In the genomic region with DNA sequence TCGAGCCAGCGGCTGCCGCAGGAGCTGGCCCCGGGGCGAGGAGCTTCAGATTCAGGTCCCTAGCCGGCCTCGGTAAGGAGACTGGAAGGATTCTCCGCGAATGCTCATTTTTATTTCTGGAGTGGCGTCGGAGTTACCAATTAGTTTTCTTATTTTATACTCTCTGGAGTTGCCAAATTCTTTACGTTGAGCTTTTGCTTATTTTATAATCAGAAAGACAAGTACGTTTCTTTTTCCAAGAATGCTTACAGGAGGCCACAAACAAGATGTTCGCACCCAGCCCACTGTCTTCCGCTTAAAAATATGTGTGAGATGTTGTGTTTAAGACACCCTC, we compare ENCODE assay signal across 9 cellular contexts. TPM values are rescaled to one million over a fixed set of nuclear protein-coding genes. Genes with fewer than 3 reads are reported as not detected.
DNase-seq lines count a peak whose midpoint lies in the region; TF ChIP-seq lines count a peak whose summit lies in the region.
"Had no signal": no experiment of that assay in that cellular context is flagged by ENCODE, and none has a peak within 500 bp of the region (broad histone marks: within the 10 kb centered on the region; RNA-seq: fewer than 3 reads in every experiment).

No MANE protein-coding gene starts in this region.

- CTCF ChIA-PET in AG04450 (lab: Charles Lee) = interaction anchor here (1.1 to 1.3 kb wide), 2 partner anchors 46 to 132 kb away, joined by 3 to 6 read pairs; no protein-coding TSS in a partner anchor

- H3K4me3 ChIP-seq in AG04450 (ENCODE audit: low read depth, low read length) (peak overlapping the region; percentile 62), SK-N-MC (peak overlapping the region; percentile 86), fibroblast of the aortic adventitia (ENCODE audit: low read depth, low read length) (peak overlapping the region; percentile 60)

- peak overlapping the region; percentile 78 for H3K9ac ChIP-seq in SK-N-MC (ENCODE audit: insufficient read length)

- TF ChIP-seq CTCF in AG04450 (IDR thresholded peaks at IDR 0.05; ENCODE audit: low read depth, low read length) (no peak), fibroblast of the aortic adventitia (IDR thresholded peaks at IDR 0.05; ENCODE audit: insufficient read depth, low read length) (no peak), progenitor cell of endocrine pancreas (IDR thresholded peaks at IDR 0.05; ENCODE audit: unreplicated experiment) (no peak)

- H3K27ac Mint-ChIP-seq in progenitor cell of endocrine pancreas = no peak overlapping the region

- peak overlapping the region; percentile 55 for H3K4me3 Mint-ChIP-seq in progenitor cell of endocrine pancreas (ENCODE audit: low read depth)

- H3K27ac ChIP-seq in AG04450 (ENCODE audit: low read depth, low read length) (no peak overlapping the region), SK-N-MC (peak overlapping the region; percentile 72)

- no peaks in the 10 kb centered on the region for H3K36me3 Mint-ChIP-seq in progenitor cell of endocrine pancreas (ENCODE audit: insufficient read depth)

- POLR2A ChIA-PET in AG04450 (lab: Yijun Ruan, JAX) = no interaction called here

- H3K9me3 ChIP-seq in AG04450 (ENCODE audit: control insufficient read depth, insufficient read depth, low read length) (peaks cover 6% of the 10 kb centered on the region; the same call in 1 of the 2 replicates), SK-N-MC (ENCODE audit: low read depth, low read length) (no peaks in the 10 kb centered on the region)

- DNase-seq in AG04450 (ENCODE audit: low read depth, low spot score) (no peak), SK-N-MC (ENCODE audit: low read depth, low spot score) (peak; percentile 24), fibroblast of the aortic adventitia (ENCODE audit: low read depth) (no peak), progenitor cell of endocrine pancreas (ENCODE audit: low spot score, unreplicated experiment) (no peak), iPS-NIHi7 (ENCODE audit: extremely low spot score) (no peak), UCSD-AML1 (lab: John Stamatoyannopoulos, UW; ENCODE audit: unreplicated experiment) (no peak)
- no peak for DNase-seq in activated CD4-positive, alpha-beta T cell treated with anti-CD3 and anti-CD28 coated beads for 1 hour
- DNase-seq in stimulated activated CD8-positive, alpha-beta memory T cell treated with anti-CD3 and anti-CD28 coated beads, Interleukin-4, amount 100 ng/mL, for 48 hours = no peak
- DNase-seq: activated effector memory CD4-positive, alpha-beta T cell treated with anti-CD3 and anti-CD28 coated beads, Interleukin-2, amount 50 U/mL, for 16 hours had no signal

- peaks cover 70% of the 10 kb centered on the region for H3K27me3 Mint-ChIP-seq in progenitor cell of endocrine pancreas

- no peaks in the 10 kb centered on the region for H3K9me3 Mint-ChIP-seq in progenitor cell of endocrine pancreas (ENCODE audit: low read depth)

- peaks cover 31% of the 10 kb centered on the region for H3K27me3 ChIP-seq in AG04450 (ENCODE audit: control insufficient read depth, insufficient read depth, low read length)

- no peaks in the 10 kb centered on the region for H3K36me3 ChIP-seq in SK-N-MC (ENCODE audit: insufficient read depth, low read length)

- H3K4me1 Mint-ChIP-seq in progenitor cell of endocrine pancreas (ENCODE audit: low read depth) = no peaks in the 10 kb centered on the region

RNA-seq across cellular contexts. Expression of a gene that starts 0.5 kb away (rescaled TPM):
- polyA plus RNA-seq in AG04450 (2011; rRNA removed) = 0.22 and 0.31 TPM in 2 replicates
- polyA minus RNA-seq in AG04450 (2011; rRNA and poly(A)+ RNA removed) = 0.13 and 0.18 TPM in 2 replicates
- total RNA-seq in fibroblast of the aortic adventitia (ENCODE audit: low replicate concordance) (0.90 and 4.0 TPM in 2 replicates), progenitor cell of endocrine pancreas (0.41 and 0.89 TPM in 2 replicates)
